ENCODE assay signal across 1 cellular context in the genomic region with DNA sequence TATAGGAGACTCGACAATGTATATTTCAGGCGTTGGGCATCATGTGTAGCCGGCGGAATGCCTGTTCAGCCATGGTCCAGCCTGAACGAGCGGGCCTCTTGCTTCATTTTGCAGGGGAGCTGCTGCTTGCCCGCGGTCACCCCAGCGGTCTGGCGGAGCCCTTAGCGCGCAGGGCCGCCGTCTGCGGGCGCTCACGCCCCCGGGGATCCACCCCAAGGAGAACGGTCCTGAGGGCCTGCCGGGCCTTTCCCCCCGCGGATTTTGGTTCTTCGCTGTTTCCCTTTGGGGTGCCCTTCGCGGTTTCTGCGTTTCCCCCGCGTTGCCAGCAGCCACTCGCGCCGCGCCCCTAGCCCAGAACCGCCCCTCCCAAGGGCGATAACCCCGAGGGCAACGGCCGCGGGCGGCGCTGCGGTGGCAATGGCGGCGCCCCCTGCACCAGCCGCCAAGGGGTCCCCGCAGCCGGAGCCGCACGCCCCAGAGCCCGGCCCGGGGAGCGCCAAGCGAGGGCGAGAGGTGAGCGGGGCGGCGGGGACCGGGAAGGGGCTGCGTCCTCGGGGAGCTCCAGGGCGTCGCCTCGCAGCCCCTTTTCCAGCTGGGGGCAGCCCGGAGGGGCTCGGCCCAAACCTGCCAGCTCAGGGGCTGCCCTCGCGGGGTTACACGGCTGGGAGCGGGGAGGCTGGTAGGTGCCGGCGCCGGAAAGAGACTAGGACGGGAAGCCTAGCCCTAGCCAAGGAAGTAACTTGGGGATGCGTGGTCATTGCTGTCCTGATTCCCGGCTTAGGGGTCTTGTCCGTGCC.
TF ChIP-seq lines count a peak whose summit lies in the region.

TSS of gene MFSD2B (plus strand) at position 406 of the 797 bp plus-strand sequence. CDS start at position 418, 12 bp downstream.

TF ChIP-seq in SK-N-SH treated with all-trans-retinoic acid at 6 μM for 48 hours, 23 proteins besides CTCF, POLR2A, EP300 and RAD21 (continued from another document):
- TF ChIP-seq CSRNP3 (CRISPR knock-in tag; IDR thresholded peaks at IDR 0.05) (no peak), GLIS3 (CRISPR knock-in tag; IDR thresholded peaks at IDR 0.05) (no peak)
TF ChIP-seq in SK-N-SH treated with all-trans-retinoic acid at 6 μM for 48 hours: peak in this region for 0.
